ENCODE assay signal across 8 cellular contexts in genomic region chr3:107206141-107206540, GRCh38.
A peak's percentile ranks its signal among the peaks of the same experiment; 100 is the strongest.
DNase-seq lines count a peak whose midpoint lies in the region; ATAC-seq and TF ChIP-seq lines count a peak whose summit lies in the region.

No MANE protein-coding gene starts in this region.

- no peaks in the 10 kb centered on the region for H3K9me3 ChIP-seq in spleen

- no peaks in the 10 kb centered on the region for H3K36me3 ChIP-seq in spleen

- H3K27me3 ChIP-seq in spleen (replicated peaks in 1 of 7) = no peaks in the 10 kb centered on the region

- peak; percentile 80 for ATAC-seq in HG03159 (IDR thresholded peaks at IDR 0.05; ENCODE audit: unreplicated experiment)

- H3K4me1 ChIP-seq in spleen = peaks cover 4 to 28% (median 13%) of the 10 kb centered on the region in 6 donors

- TF ChIP-seq CTCF in fibroblast of the aortic adventitia (IDR thresholded peaks at IDR 0.05; ENCODE audit: insufficient read depth, low read length) = peak; percentile 66
- peak in 7 of 11 experiments; percentile 21 to 57 (median 48) for TF ChIP-seq CTCF in spleen (IDR thresholded peaks at IDR 0.05 in 8 of 11, conservative IDR thresholded peaks at IDR 0.05 in 3 of 11)

- intact Hi-C loops in spleen (cut with DNase I; ENCODE audit: low total_unique reads) = no loop called here

- no peak for TF ChIP-seq POLR2A in spleen (IDR thresholded peaks at IDR 0.05)

- 28 to 66% (median 50%) methylated on average over 1 of the region's 1 CpG for WGBS in spleen, 5 donors

- DNase-seq in NCI-H2107 treated with DMSO at 0.1 percent for 48 hours (lab: John Stamatoyannopoulos, UW; ENCODE audit: unreplicated experiment) = peak; percentile 35
- DNase-seq in NCI-H2107 (lab: John Stamatoyannopoulos, UW) = no peak
- peak; percentile 29 to 37 for DNase-seq in SHP77 (lab: John Stamatoyannopoulos, UW)
- DNase-seq in fibroblast of the aortic adventitia (ENCODE audit: low read depth) = peak; percentile 67
- DNase-seq in spleen = no peak
- DNase-seq in kidney glomerular epithelial cell (lab: John Stamatoyannopoulos, UW) = no peak
- DNase-seq in activated CD4-positive, CD25-positive, alpha-beta regulatory T cell treated with anti-CD3 and anti-CD28 coated beads, Interleukin-2, amount 50 U/mL, for 72 hours = no peak

- H3K4me3 ChIP-seq in fibroblast of the aortic adventitia (ENCODE audit: low read depth, low read length) (no peak overlapping the region), spleen (no peak overlapping the region)

- no peak overlapping the region for H3K27ac ChIP-seq in spleen

Comparison
In these comparisons a context has a peak if more than half of its experiments do, and no peak if none do; other contexts are left out.
1. DNase-seq: peak in NCI-H2107 treated with DMSO at 0.1 percent for 48 hours (single experiment), SHP77 (2 of 2) and fibroblast of the aortic adventitia (single experiment); none in NCI-H2107 (single experiment), spleen (single experiment), kidney glomerular epithelial cell (single experiment) and activated CD4-positive, CD25-positive, alpha-beta regulatory T cell treated with anti-CD3 and anti-CD28 coated beads, Interleukin-2, amount 50 U/mL, for 72 hours (single experiment).